20 cellular contexts compared by ENCODE assay signal in genomic region chr15:47503884-47504283, GRCh38.
"Had no signal": no experiment of that assay in that cellular context is flagged by ENCODE, and none has a peak within 500 bp of the region (broad histone marks: within the 10 kb centered on the region; RNA-seq: fewer than 3 reads in every experiment).

No MANE protein-coding gene starts in this region.

- DNase-seq: activated CD4-positive, alpha-beta T cell treated with anti-CD3 and anti-CD28 coated beads, Interleukin-2, amount 10 ng/mL, durations not matched to agents 7 days and 5 days; activated CD4-positive, CD25-positive, alpha-beta regulatory T cell treated with anti-CD3 and anti-CD28 coated beads, Interleukin-2, amount 50 U/mL, for 72 hours; activated CD8-positive, alpha-beta memory T cell treated with anti-CD3 and anti-CD28 coated beads, Interleukin-2, amount 10 ng/mL, durations not matched to agents 7 days and 5 days; activated CD8-positive, alpha-beta T cell treated with anti-CD3 and anti-CD28 coated beads, Interleukin-2, amount 10 ng/mL, durations not matched to agents 7 days and 5 days; activated effector memory CD4-positive, alpha-beta T cell treated with Interleukin-2 at 50 U/mL for 16 hours; activated naive CD4-positive, alpha-beta T cell treated with Interleukin-2 at 50 U/mL for 16 hours; activated T-cell treated with anti-CD3 and anti-CD28 coated beads for 4 hours; dermis blood vessel endothelial cell; effector CD4-positive, alpha-beta T cell; esophagus squamous epithelium; foreskin melanocyte; left cardiac atrium; left ventricle myocardium superior; naive B cell; ovary; retina; stimulated activated CD4-positive, alpha-beta T cell treated with anti-CD3 and anti-CD28 coated beads, Interleukin-4, amount 100 ng/mL, for 24 hours; T1000; trophoblast cell had no signal

- ATAC-seq: activated CD8-positive, alpha-beta memory T cell treated with anti-CD3 and anti-CD28 coated beads, Interleukin-2, amount 10 ng/mL, durations not matched to agents 7 days and 5 days; activated CD8-positive, alpha-beta T cell treated with anti-CD3 and anti-CD28 coated beads, Interleukin-2, amount 10 ng/mL, durations not matched to agents 7 days and 5 days; left ventricle myocardium superior; stimulated activated effector memory CD8-positive, alpha-beta T cell treated with anti-CD3 and anti-CD28 coated beads, Interleukin-12 subunit alpha, Interleukin-12 subunit beta, amount 100 ng/mL, for 72 hours had no signal
